In the genomic region with DNA sequence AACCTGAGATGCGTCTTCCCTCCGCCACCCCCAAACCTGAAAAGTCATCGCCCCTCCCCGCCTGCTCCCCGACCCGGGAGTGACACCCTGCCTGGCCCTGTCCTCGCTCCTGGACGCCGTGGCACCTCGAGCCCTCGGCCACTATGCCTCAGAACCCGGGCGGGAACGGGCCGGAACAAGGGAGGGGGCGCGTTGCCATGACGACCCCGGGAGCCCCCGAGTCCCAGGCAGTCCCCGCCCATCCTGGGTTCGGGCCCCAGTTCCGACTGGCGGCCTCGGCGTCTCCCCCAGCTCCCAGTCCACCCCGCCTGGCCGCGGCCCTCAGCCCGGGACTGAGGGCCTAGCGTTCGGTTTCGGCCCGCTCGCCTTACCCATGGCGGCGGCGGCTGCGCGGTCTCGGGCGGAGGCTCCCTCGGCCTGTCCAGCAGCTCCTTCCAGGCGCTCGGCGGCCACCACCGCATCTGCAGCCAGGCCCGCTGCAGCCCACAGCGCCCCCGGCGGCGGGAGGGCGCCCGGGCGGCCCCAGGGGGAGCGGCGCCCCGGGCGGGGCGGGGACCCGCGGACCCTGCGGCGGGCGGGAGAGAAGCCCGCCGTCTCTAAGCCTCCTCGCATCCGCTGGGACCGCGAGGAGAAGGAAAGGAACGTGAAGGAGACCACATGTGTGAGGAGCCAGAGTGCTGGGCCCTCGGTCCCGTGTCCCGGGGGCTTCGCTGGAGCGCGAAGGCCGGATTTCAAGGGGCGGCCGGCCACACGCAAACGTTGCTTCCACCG, we compare ENCODE assay signal across 8 cellular contexts. TPM values are rescaled to one million over a fixed set of nuclear protein-coding genes. Genes with fewer than 3 reads are reported as not detected.
DNase-seq lines count a peak whose midpoint lies in the region; ATAC-seq and TF ChIP-seq lines count a peak whose summit lies in the region.

A gene with protein sequence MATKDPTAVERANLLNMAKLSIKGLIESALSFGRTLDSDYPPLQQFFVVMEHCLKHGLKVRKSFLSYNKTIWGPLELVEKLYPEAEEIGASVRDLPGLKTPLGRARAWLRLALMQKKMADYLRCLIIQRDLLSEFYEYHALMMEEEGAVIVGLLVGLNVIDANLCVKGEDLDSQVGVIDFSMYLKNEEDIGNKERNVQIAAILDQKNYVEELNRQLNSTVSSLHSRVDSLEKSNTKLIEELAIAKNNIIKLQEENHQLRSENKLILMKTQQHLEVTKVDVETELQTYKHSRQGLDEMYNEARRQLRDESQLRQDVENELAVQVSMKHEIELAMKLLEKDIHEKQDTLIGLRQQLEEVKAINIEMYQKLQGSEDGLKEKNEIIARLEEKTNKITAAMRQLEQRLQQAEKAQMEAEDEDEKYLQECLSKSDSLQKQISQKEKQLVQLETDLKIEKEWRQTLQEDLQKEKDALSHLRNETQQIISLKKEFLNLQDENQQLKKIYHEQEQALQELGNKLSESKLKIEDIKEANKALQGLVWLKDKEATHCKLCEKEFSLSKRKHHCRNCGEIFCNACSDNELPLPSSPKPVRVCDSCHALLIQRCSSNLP (minus strand): TSS at position 463 of the 771 bp plus-strand sequence. CDS start 88 bp downstream, at position 375.

- H3K9me3 ChIP-seq in ascending aorta: no peaks in the 10 kb centered on the region

- H3K27ac ChIP-seq in ascending aorta: peak within 1 kb of the TSS; percentile 91 to 92

- no peaks in the 10 kb centered on the region for H3K36me3 ChIP-seq in ascending aorta

- no peaks in the 10 kb centered on the region for H3K4me1 ChIP-seq in ascending aorta

- no peaks in the 10 kb centered on the region for H3K27me3 ChIP-seq in ascending aorta

- TF ChIP-seq POLR2A in NB4 (IDR thresholded peaks at IDR 0.05; ENCODE audit: extremely low read depth, insufficient read length): peak; percentile 92

- DNase-seq in NB4 (ENCODE audit: low read depth) (peak; percentile 89), T-helper 2 cell (peak; percentile 59 to 83 (median 67)), ascending aorta (ENCODE audit: low spot score in 2 of 2) (peak; percentile 19 to 86), hepatic stellate cell (ENCODE audit: low spot score) (peak; percentile 82), retinal pigment epithelial cell (ENCODE audit: low read depth) (peak; percentile 21), cortex of kidney (lab: John Stamatoyannopoulos, UW) (no peak)

- intact Hi-C loops in ascending aorta (cut with DNase I): loop anchor here (2.0 to 10.0 kb wide), 5 partner anchors 74 to 778 kb away; a partner anchor contains a TSS

- peak within 1 kb of the TSS; percentile 98 for H3K4me3 ChIP-seq in GM12875 (ENCODE audit: low read depth, low read length)
- H3K4me3 ChIP-seq in NB4 (ENCODE audit: low read depth, low read length): peak within 1 kb of the TSS; percentile 89
- peak within 1 kb of the TSS; percentile 86 to 89 for H3K4me3 ChIP-seq in ascending aorta
- peak within 1 kb of the TSS; percentile 91 for H3K4me3 ChIP-seq in retinal pigment epithelial cell (ENCODE audit: low read length)

- TF ChIP-seq CTCF in GM12875 (IDR thresholded peaks at IDR 0.05; ENCODE audit: borderline replicate concordance, insufficient read depth, low read depth, low read length): peak; percentile 87
- peak; percentile 32 for TF ChIP-seq CTCF in NB4 (IDR thresholded peaks at IDR 0.05; ENCODE audit: low read depth, low read length)
- TF ChIP-seq CTCF in ascending aorta (IDR thresholded peaks at IDR 0.05): peak in 2 of 3 experiments; percentile 52 to 99
- peak; percentile 31 for TF ChIP-seq CTCF in retinal pigment epithelial cell (conservative IDR thresholded peaks at IDR 0.05; ENCODE audit: low read depth, low read length)

- ATAC-seq in HG02588 (IDR thresholded peaks at IDR 0.05; ENCODE audit: unreplicated experiment): peak; percentile 93

RNA-seq across cellular contexts. Expression of the gene that starts here (rescaled TPM):
- 7.5 TPM for total RNA-seq in ascending aorta

Comparison
In these comparisons a context has a peak if more than half of its experiments do, and no peak if none do; other contexts are left out.
1. CTCF ChIP-seq: peak in every context shown above with its lines; median percentile 87 in GM12875; 76 in ascending aorta; 32 in NB4; 31 in retinal pigment epithelial cell.